In the genomic region with DNA sequence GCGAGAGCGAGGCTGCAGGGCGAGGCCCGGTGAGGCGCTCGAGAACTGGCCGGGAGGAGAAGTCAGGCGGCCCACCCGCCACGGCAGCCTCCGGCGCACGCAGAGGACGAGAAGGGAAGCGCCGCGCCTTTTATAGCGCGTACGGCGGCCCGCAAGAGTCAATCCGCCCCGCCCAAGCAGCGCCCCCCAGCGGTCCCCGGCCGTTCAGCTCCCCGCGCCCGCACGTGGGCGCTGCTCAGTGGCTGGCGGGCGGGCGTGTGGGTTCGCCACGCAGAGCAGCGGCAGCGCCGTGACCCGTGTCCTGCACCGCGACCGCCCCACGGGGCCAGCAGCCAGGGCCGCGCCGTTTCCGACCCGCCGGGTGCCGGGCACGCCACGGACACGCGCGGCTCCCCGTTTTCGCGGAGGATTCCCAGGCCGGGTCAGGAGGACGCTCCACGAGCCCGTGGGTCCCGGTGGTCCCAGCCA, we compare ENCODE assay signal across 8 cellular contexts. TPM values are rescaled to one million over a fixed set of nuclear protein-coding genes. Genes with fewer than 3 reads are reported as not detected.
DNase-seq lines count a peak whose midpoint lies in the region; ATAC-seq and TF ChIP-seq lines count a peak whose summit lies in the region.

No MANE protein-coding gene starts in this region.

- H3K36me3 ChIP-seq in RWPE2 (ENCODE audit: low read depth) (peaks cover 39% of the 10 kb centered on the region), neural progenitor cell (no peaks in the 10 kb centered on the region), stomach (peaks cover 31 to 37% (median 36%) of the 10 kb centered on the region in 4 donors)

- H3K4me3 Mint-ChIP-seq in neural progenitor cell = peak overlapping the region; percentile 77

- peaks cover 27% of the 10 kb centered on the region for H3K4me1 Mint-ChIP-seq in neural progenitor cell

- WGBS in stomach, 5 donors = 0 to 4% (median 1%) methylated on average over 13 to 66 of the region's 66 CpGs

- peaks cover 13% of the 10 kb centered on the region for H3K27me3 Mint-ChIP-seq in neural progenitor cell (ENCODE audit: insufficient read depth, low read depth)

- H3K9ac ChIP-seq in neural progenitor cell = peak overlapping the region; percentile 88

- intact Hi-C loops in stomach (cut with DNase I; ENCODE audit: low total_unique reads) = no loop called here

- H3K4me2 ChIP-seq in neural progenitor cell = peak overlapping the region; percentile 82

- H3K79me2 ChIP-seq in neural progenitor cell (ENCODE audit: low read depth) = peaks cover 43% of the 10 kb centered on the region

- peaks cover 47% of the 10 kb centered on the region for H4K20me1 ChIP-seq in neural progenitor cell (ENCODE audit: low read depth)

- H3K27ac ChIP-seq in RWPE2 (ENCODE audit: poor library complexity, severe bottlenecking) (peak overlapping the region; percentile 68), neural progenitor cell (no peak overlapping the region), stomach (peak overlapping the region; percentile 69 to 85 (median 79))

- DNase-seq in DMS153 treated with DMSO at 0.1 percent for 48 hours (lab: John Stamatoyannopoulos, UW; ENCODE audit: unreplicated experiment) (peak; percentile 75), KBM-7 (peak; percentile 87), RWPE2 (ENCODE audit: low spot score) (no peak), fibroblast of villous mesenchyme (ENCODE audit: low read depth) (peak; percentile 89), neural progenitor cell (ENCODE audit: low spot score) (peak; percentile 93), stomach (peak; percentile 92)
- peak; percentile 87 for DNase-seq in activated effector memory CD4-positive, alpha-beta T cell treated with Interleukin-2 at 50 U/mL for 16 hours

- H3K4me3 ChIP-seq in RWPE2 (ENCODE audit: severe bottlenecking) = peak overlapping the region; percentile 63
- H3K4me3 ChIP-seq in fibroblast of villous mesenchyme (ENCODE audit: low read depth, low read length) = peak overlapping the region; percentile 95
- H3K4me3 ChIP-seq in neural progenitor cell = peak overlapping the region; percentile 89
- peak overlapping the region; percentile 74 to 83 (median 76) for H3K4me3 ChIP-seq in stomach

- no peak for TF ChIP-seq EP300 in stomach (IDR thresholded peaks at IDR 0.05)

- H2AFZ ChIP-seq in neural progenitor cell (replicated peaks) = peak overlapping the region; percentile 85

- H3K9me3 ChIP-seq in RWPE2 (ENCODE audit: severe bottlenecking) (no peaks in the 10 kb centered on the region), neural progenitor cell (ENCODE audit: low read depth) (no peaks in the 10 kb centered on the region), stomach (no peaks in the 10 kb centered on the region)

- no peaks in the 10 kb centered on the region for H3K27me3 ChIP-seq in RWPE2 (ENCODE audit: insufficient read depth, poor library complexity, severe bottlenecking)
- H3K27me3 ChIP-seq in neural progenitor cell = peaks cover 17% of the 10 kb centered on the region
- H3K27me3 ChIP-seq in stomach = no peaks in the 10 kb centered on the region

- H3F3A ChIP-seq in neural progenitor cell (ENCODE audit: low read depth) = peaks cover 40% of the 10 kb centered on the region

- no peaks in the 10 kb centered on the region for H3K9me3 Mint-ChIP-seq in neural progenitor cell

- no peak overlapping the region for H3K27ac Mint-ChIP-seq in neural progenitor cell

- peaks cover 19% of the 10 kb centered on the region for H3K36me3 Mint-ChIP-seq in neural progenitor cell

- in situ Hi-C loops in KBM-7 (cut with MboI; ENCODE audit: low pct_unique_long_range_greater_than_20kb, low sequenced_read_pairs) = no loop called here

- peaks cover 8% of the 10 kb centered on the region for H3K4me1 ChIP-seq in RWPE2 (ENCODE audit: insufficient read depth, poor library complexity, severe bottlenecking)
- peaks cover 9% of the 10 kb centered on the region for H3K4me1 ChIP-seq in neural progenitor cell
- H3K4me1 ChIP-seq in stomach = peaks cover 29 to 55% (median 45%) of the 10 kb centered on the region in 4 donors

- ATAC-seq in GM21529 (IDR thresholded peaks at IDR 0.05; ENCODE audit: unreplicated experiment) = peak; percentile 61
- ATAC-seq in RWPE2 (ENCODE audit: low read depth) = peak; percentile 15

- TF ChIP-seq CTCF in RWPE2 (IDR thresholded peaks at IDR 0.05; ENCODE audit: poor library complexity, severe bottlenecking) (peak; percentile 94), fibroblast of villous mesenchyme (IDR thresholded peaks at IDR 0.05; ENCODE audit: insufficient read depth, low read depth, low read length) (peak; percentile 66), neural progenitor cell (IDR thresholded peaks at IDR 0.05) (peak; percentile 91), stomach (IDR thresholded peaks at IDR 0.05) (peak in 6 of 7 experiments; percentile 40 to 98 (median 87))

- TF ChIP-seq POLR2A in stomach (IDR thresholded peaks at IDR 0.05) = peak in 2 of 4 donors; percentile 57 to 93

RNA-seq across cellular contexts. Expression of a gene that starts 14.6 kb away (rescaled TPM):
- under 0.01 TPM in 1 of 2 replicates, not detected in the other for total RNA-seq in fibroblast of villous mesenchyme
- not detected in 2 replicates for total RNA-seq in neural progenitor cell (ENCODE audit: low replicate concordance)
- 10 to 100 TPM in 1 of 5 donors, 1 to 10 TPM in 3, under 1 TPM in 1; 0.58 to 25.5 (median 4.9) TPM for total RNA-seq in stomach
- polyA plus RNA-seq in stomach = 10 to 100 TPM in 2 of 3 donors, 1 to 10 TPM in 1; 7.7 to 18.4 (median 10.2) TPM

RNA-seq across cellular contexts. Expression of a gene that starts 15.7 kb away (rescaled TPM):
- under 0.01 and 0.43 TPM in 2 replicates for total RNA-seq in fibroblast of villous mesenchyme
- 11.8 and 52.8 TPM in 2 replicates for total RNA-seq in neural progenitor cell (ENCODE audit: low replicate concordance)
- 10 to 100 TPM in 1 of 5 donors, 1 to 10 TPM in 2, under 1 TPM in 1, not detected in 1; 0.45 to 10.4 (median 5.8) TPM for total RNA-seq in stomach
- 1 to 10 TPM; 1.6 to 4.7 (median 4.0) TPM for polyA plus RNA-seq in stomach

RNA-seq across cellular contexts. Expression of a gene that starts 20.2 kb away (rescaled TPM):
- total RNA-seq in fibroblast of villous mesenchyme (not detected in 2 replicates), neural progenitor cell (ENCODE audit: low replicate concordance) (not detected in 2 replicates), stomach (10 to 100 TPM in 2 of 5 donors, 1 to 10 TPM in 1, not detected in 2; 7.0 to 31.2 (median 12.5) TPM)
- 10 to 100 TPM; 18.8 to 23.2 (median 19.5) TPM for polyA plus RNA-seq in stomach

RNA-seq across cellular contexts. Expression of a gene that starts 29.9 kb away (rescaled TPM):
- total RNA-seq in fibroblast of villous mesenchyme (not detected in 2 replicates), neural progenitor cell (ENCODE audit: low replicate concordance) (not detected in 2 replicates), stomach (not detected)
- not detected for polyA plus RNA-seq in stomach

RNA-seq across cellular contexts. Expression of a gene that starts 36.2 kb away (rescaled TPM):
- total RNA-seq in fibroblast of villous mesenchyme (not detected in 2 replicates), neural progenitor cell (ENCODE audit: low replicate concordance) (not detected in 2 replicates), stomach (not detected)
- not detected for polyA plus RNA-seq in stomach
